In genomic region chr11:13210424-13210823, GRCh38 we compare ENCODE assay signal across 9 cellular contexts.
DNase-seq lines count a peak whose midpoint lies in the region; ATAC-seq, FAIRE-seq and TF ChIP-seq lines count a peak whose summit lies in the region.
"Had no signal": no experiment of that assay in that cellular context is flagged by ENCODE, and none has a peak within 500 bp of the region (broad histone marks: within the 10 kb centered on the region; RNA-seq: fewer than 3 reads in every experiment).

No MANE protein-coding gene starts in this region.

- dilution Hi-C loops in keratinocyte (cut with MboI; ENCODE audit: extremely low pct_ligation_motif_present, low sequenced_read_pairs), result no loop called here

- BruUV-seq in Calu3 (replicated peaks; lab: Mats Ljungman, UMichigan), result no TSS peak

- no peak overlapping the region for H2AFZ ChIP-seq in keratinocyte (ENCODE audit: control insufficient read depth, low read length)

- no peaks in the 10 kb centered on the region for H4K20me1 ChIP-seq in keratinocyte (ENCODE audit: control insufficient read depth, extremely low read depth, insufficient read depth, low read length)

- ATAC-seq in thoracic aorta (ENCODE audit: insufficient number of reproducible peaks, low FRiP score, low read depth) (peak; percentile 61), GM21360 (IDR thresholded peaks at IDR 0.05; ENCODE audit: unreplicated experiment) (no peak)

- H3K27me3 ChIP-seq in brain microvascular endothelial cell (replicated peaks) (no peaks in the 10 kb centered on the region), keratinocyte (ENCODE audit: control insufficient read depth, extremely low read depth, insufficient read depth, low read length) (no peaks in the 10 kb centered on the region), thoracic aorta (replicated peaks; ENCODE audit: insufficient read depth) (no peaks in the 10 kb centered on the region)

- H3K4me1 ChIP-seq in keratinocyte (ENCODE audit: control insufficient read depth, extremely low read depth, insufficient read depth, low read length) (peaks cover 26% of the 10 kb centered on the region), thoracic aorta (ENCODE audit: control insufficient read depth in 1 of 2, low read depth in 2 of 2) (peaks cover 3 to 18% of the 10 kb centered on the region in 2 donors)

- intact Hi-C loops in Calu3 (cut with micrococcal nuclease; ENCODE audit: unreplicated experiment), result loop anchor here (1.0 to 10.0 kb wide), 4 partner anchors 29 to 254 kb away; partner anchors contain the start of gene BTBD10

- peaks cover 32% of the 10 kb centered on the region for H3K4me1 Mint-ChIP-seq in Calu3 (ENCODE audit: low read depth, unreplicated experiment)

- H3K27ac Mint-ChIP-seq in Calu3 (ENCODE audit: unreplicated experiment), result no peak overlapping the region

- TF ChIP-seq CTCF in Calu3 (IDR thresholded peaks at IDR 0.05; ENCODE audit: unreplicated experiment), result peak; percentile 42
- TF ChIP-seq CTCF in brain microvascular endothelial cell (IDR thresholded peaks at IDR 0.05; ENCODE audit: low read depth, low read length, missing control alignments), result peak; percentile 73
- peak; percentile 61 to 89 (median 84) for TF ChIP-seq CTCF in keratinocyte (optimal IDR thresholded peaks at IDR 0.05 in 1 of 3, IDR thresholded peaks at IDR 0.05 in 1 of 3, conservative IDR thresholded peaks at IDR 0.05 in 1 of 3; ENCODE audit: extremely low read depth in 1 of 3, insufficient read depth in 2 of 3, low read length in 3 of 3)
- peak; percentile 72 for TF ChIP-seq CTCF in thoracic aorta (IDR thresholded peaks at IDR 0.05)

- H3K9ac ChIP-seq in keratinocyte (ENCODE audit: control insufficient read depth, extremely low read depth, insufficient read depth, low read length), result no peak overlapping the region

- in situ Hi-C loops in brain microvascular endothelial cell (cut with HindIII; ENCODE audit: low pct_ligation_motif_present, low sequenced_read_pairs), result loop anchor here (25.0 kb wide), 1 partner anchor 127 kb away; no protein-coding TSS in a partner anchor

- CTCF ChIA-PET in Calu3 (lab: Charles Lee), result interaction anchor here (0.6 to 2.2 kb wide), 7 partner anchors 28 to 365 kb away, joined by 3 to 12 read pairs (median 5); no protein-coding TSS in a partner anchor

- H3K79me2 ChIP-seq in keratinocyte (ENCODE audit: control insufficient read depth, insufficient read depth, low read length), result no peaks in the 10 kb centered on the region

- DNase-seq in Calu3 (peak; percentile 68), HK-2 (ENCODE audit: unreplicated experiment) (peak; percentile 46), NCI-H748 (lab: John Stamatoyannopoulos, UW; ENCODE audit: unreplicated experiment) (peak; percentile 75), brain microvascular endothelial cell (peak; percentile 76), keratinocyte (ENCODE audit: low read depth, low spot score) (no peak), thoracic aorta (ENCODE audit: low spot score) (no peak), NK-92 (lab: John Stamatoyannopoulos, UW; ENCODE audit: unreplicated experiment) (no peak)

- H3K4me2 ChIP-seq in keratinocyte (ENCODE audit: control insufficient read depth, extremely low read depth, insufficient read depth, low read depth, low read length), result no peak overlapping the region

- FAIRE-seq in keratinocyte (lab: Jason Lieb, UNC), result peak; percentile 88

- H3K4me3 ChIP-seq in brain microvascular endothelial cell (ENCODE audit: low read depth, low read length), result no peak overlapping the region
- H3K4me3 ChIP-seq in keratinocyte (ENCODE audit: control insufficient read depth in 2 of 3, extremely low read depth in 1 of 3, insufficient read depth in 2 of 3, low read depth in 1 of 3, low read length in 3 of 3), result no peak overlapping the region
- H3K4me3 ChIP-seq in thoracic aorta, result no peak overlapping the region
- H3K4me3 ChIP-seq: SK-N-MC had no signal

- H3K4me3 Mint-ChIP-seq in Calu3 (ENCODE audit: low read depth, unreplicated experiment), result no peak overlapping the region

- H3K9me3 ChIP-seq in keratinocyte (ENCODE audit: control insufficient read depth, low read depth, low read length) (no peaks in the 10 kb centered on the region), thoracic aorta (no peaks in the 10 kb centered on the region)

- no peaks in the 10 kb centered on the region for H3K36me3 ChIP-seq in brain microvascular endothelial cell (replicated peaks)
- no peaks in the 10 kb centered on the region for H3K36me3 ChIP-seq in keratinocyte (ENCODE audit: control insufficient read depth in 2 of 2, extremely low read depth in 1 of 2, insufficient read depth in 2 of 2, low read length in 2 of 2)
- H3K36me3 ChIP-seq in thoracic aorta, result no peaks in the 10 kb centered on the region

- no peaks in the 10 kb centered on the region for H3K9me3 Mint-ChIP-seq in Calu3 (ENCODE audit: low read depth, unreplicated experiment)

- H3K9me1 ChIP-seq in keratinocyte (ENCODE audit: control insufficient read depth, extremely low read depth, insufficient read depth, low read length), result no peaks in the 10 kb centered on the region

- H3K36me3 Mint-ChIP-seq in Calu3 (ENCODE audit: insufficient read depth, unreplicated experiment), result peaks cover 11% of the 10 kb centered on the region

- H3K27ac ChIP-seq in brain microvascular endothelial cell (no peak overlapping the region), keratinocyte (ENCODE audit: control insufficient read depth, insufficient read depth, low read length) (no peak overlapping the region), thoracic aorta (no peak overlapping the region)
- H3K27ac ChIP-seq: SK-N-MC had no signal

- H3K27me3 Mint-ChIP-seq in Calu3 (ENCODE audit: unreplicated experiment), result no peaks in the 10 kb centered on the region

Comparison
In these comparisons a context has a peak if more than half of its experiments do, and no peak if none do; other contexts are left out.
1. DNase-seq: peak in Calu3 (single experiment), HK-2 (single experiment), NCI-H748 (single experiment) and brain microvascular endothelial cell (single experiment); none in keratinocyte (single experiment), thoracic aorta (single experiment) and NK-92 (single experiment).
2. Peak in every context shown above with its lines, with median percentiles within 50 percentile points of each other: CTCF ChIP-seq.